ENCODE assay signal across 5 cellular contexts in genomic region chr16:20451364-20451763, GRCh38. TPM values are rescaled to one million over a fixed set of nuclear protein-coding genes. Genes with fewer than 3 reads are reported as not detected.
"Had no signal": no experiment of that assay in that cellular context is flagged by ENCODE, and none has a peak within 500 bp of the region (broad histone marks: within the 10 kb centered on the region; RNA-seq: fewer than 3 reads in every experiment).

Gene ACSM2A, plus strand, starts transcription at chr16:20451521. Its CDS starts 8,594 bp downstream, at chr16:20460115.

RNA-seq across cellular contexts. Expression of gene ACSM2A, which starts in this region (rescaled TPM):
- total RNA-seq: GM23338, H1, H9, HT-29 had no signal
- polyA plus RNA-seq: GM23338, H1, IgD-negative memory B cell had no signal
